1 cellular context compared by ENCODE assay signal in genomic region chr1:155084722-155085503, GRCh38.
TF ChIP-seq lines count a peak whose summit lies in the region.

No MANE protein-coding gene starts in this region.

TF ChIP-seq in HEK293, 187 proteins besides CTCF, POLR2A, EP300 and RAD21 (continued from another document and continues in another):
- TF ChIP-seq REST (tag by site-specific recombination; IDR thresholded peaks at IDR 0.05) (peak; percentile 35), ZNF654 (tag by site-specific recombination; IDR thresholded peaks at IDR 0.05; ENCODE audit: low read depth) (peak; percentile 95), MZF1 (tag by site-specific recombination; IDR thresholded peaks at IDR 0.05; ENCODE audit: borderline replicate concordance) (peak; percentile 47; the same call in 1 of the 2 replicates), ZNF341 (tag by site-specific recombination; IDR thresholded peaks at IDR 0.05; ENCODE audit: low read depth) (peak; percentile 74), ZNF561 (tag by site-specific recombination; IDR thresholded peaks at IDR 0.05; ENCODE audit: borderline replicate concordance) (peak; percentile 52; the same call in 1 of the 2 replicates), KLF10 (tag by site-specific recombination; IDR thresholded peaks at IDR 0.05) (peak; percentile 78), ZBTB20 (tag by site-specific recombination; IDR thresholded peaks at IDR 0.05) (peak; percentile 76), SP2 (tag by site-specific recombination; IDR thresholded peaks at IDR 0.05) (peak; percentile 81), ZNF473 (tag by site-specific recombination; IDR thresholded peaks at IDR 0.05) (no peak), FEZF1 (tag by site-specific recombination; IDR thresholded peaks at IDR 0.05) (peak; percentile 29; the same call in 1 of the 2 replicates), ZNF501 (tag by site-specific recombination; IDR thresholded peaks at IDR 0.05) (peak; percentile 71; the same call in 1 of the 2 replicates), ZFP37 (tag by site-specific recombination; IDR thresholded peaks at IDR 0.05) (0 out of 2 replicates have a peak, but pooled peaks have one; percentile 2), ZNF394 (tag by site-specific recombination; IDR thresholded peaks at IDR 0.05; ENCODE audit: borderline replicate concordance) (peak; percentile 53; the same call in 1 of the 2 replicates), RBAK (tag by site-specific recombination; IDR thresholded peaks at IDR 0.05) (no peak), ZNF664 (tag by site-specific recombination; IDR thresholded peaks at IDR 0.05) (no peak), ZNF366 (tag by site-specific recombination; conservative IDR thresholded peaks at IDR 0.05) (peak; percentile 98), ZFP69B (tag by site-specific recombination; IDR thresholded peaks at IDR 0.05) (peak; percentile 91), ZNF610 (tag by site-specific recombination; IDR thresholded peaks at IDR 0.05; ENCODE audit: borderline replicate concordance) (peak; percentile 90), KLF16 (tag by site-specific recombination; IDR thresholded peaks at IDR 0.05) (peak; percentile 66; the same call in 1 of the 2 replicates), ZNF621 (tag by site-specific recombination; IDR thresholded peaks at IDR 0.05) (no peak), ZNF335 (tag by site-specific recombination; conservative IDR thresholded peaks at IDR 0.05) (no peak), ZNF398 (tag by site-specific recombination; IDR thresholded peaks at IDR 0.05) (0 out of 2 replicates have a peak, but pooled peaks have one; percentile 11), ZNF692 (tag by site-specific recombination; IDR thresholded peaks at IDR 0.05) (peak; percentile 91), ZNF776 (tag by site-specific recombination; IDR thresholded peaks at IDR 0.05; ENCODE audit: borderline replicate concordance) (no peak), ZNF2 (tag by site-specific recombination; IDR thresholded peaks at IDR 0.05) (peak; percentile 95), ZBTB21 (tag by site-specific recombination; IDR thresholded peaks at IDR 0.05) (0 out of 2 replicates have a peak, but pooled peaks have one; percentile 24), ZNF600 (tag by site-specific recombination; IDR thresholded peaks at IDR 0.05) (peak; percentile 96), SP3 (tag by site-specific recombination; IDR thresholded peaks at IDR 0.05) (peak; percentile 82), YY1 (tag by site-specific recombination; IDR thresholded peaks at IDR 0.05) (0 out of 2 replicates have a peak, but pooled peaks have one; percentile 18), ZNF324 (tag by site-specific recombination; IDR thresholded peaks at IDR 0.05) (peak; percentile 94), ZNF558 (tag by site-specific recombination; IDR thresholded peaks at IDR 0.05) (peak; percentile 49; the same call in 1 of the 2 replicates), IKZF3 (tag by site-specific recombination; IDR thresholded peaks at IDR 0.05) (peak; percentile 98), ZSCAN23 (tag by site-specific recombination; IDR thresholded peaks at IDR 0.05) (0 out of 2 replicates have a peak, but pooled peaks have one; percentile 18), ZBTB8A (tag by site-specific recombination; IDR thresholded peaks at IDR 0.05) (peak; percentile 86), ZNF76 (tag by site-specific recombination; IDR thresholded peaks at IDR 0.05; ENCODE audit: borderline replicate concordance, low read depth) (peak; percentile 87; the same call in 1 of the 2 replicates), ZBTB48 (tag by site-specific recombination; IDR thresholded peaks at IDR 0.05) (peak; percentile 90), ZFHX2 (tag by site-specific recombination; conservative IDR thresholded peaks at IDR 0.05) (no peak; the same call in 1 of the 2 replicates), ZSCAN30 (tag by site-specific recombination; IDR thresholded peaks at IDR 0.05) (peak; percentile 94), KLF9 (tag by site-specific recombination; IDR thresholded peaks at IDR 0.05; ENCODE audit: low read depth) (peak; percentile 78), KLF8 (tag by site-specific recombination; IDR thresholded peaks at IDR 0.05) (peak; percentile 95)
- TF ChIP-seq, protein P1, sequence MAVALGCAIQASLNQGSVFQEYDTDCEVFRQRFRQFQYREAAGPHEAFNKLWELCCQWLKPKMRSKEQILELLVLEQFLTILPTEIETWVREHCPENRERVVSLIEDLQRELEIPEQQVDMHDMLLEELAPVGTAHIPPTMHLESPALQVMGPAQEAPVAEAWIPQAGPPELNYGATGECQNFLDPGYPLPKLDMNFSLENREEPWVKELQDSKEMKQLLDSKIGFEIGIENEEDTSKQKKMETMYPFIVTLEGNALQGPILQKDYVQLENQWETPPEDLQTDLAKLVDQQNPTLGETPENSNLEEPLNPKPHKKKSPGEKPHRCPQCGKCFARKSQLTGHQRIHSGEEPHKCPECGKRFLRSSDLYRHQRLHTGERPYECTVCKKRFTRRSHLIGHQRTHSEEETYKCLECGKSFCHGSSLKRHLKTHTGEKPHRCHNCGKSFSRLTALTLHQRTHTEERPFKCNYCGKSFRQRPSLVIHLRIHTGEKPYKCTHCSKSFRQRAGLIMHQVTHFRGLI (tag by site-specific recombination; IDR thresholded peaks at IDR 0.05) = peak; percentile 19; the same call in 1 of the 2 replicates
- TF ChIP-seq, protein P2, sequence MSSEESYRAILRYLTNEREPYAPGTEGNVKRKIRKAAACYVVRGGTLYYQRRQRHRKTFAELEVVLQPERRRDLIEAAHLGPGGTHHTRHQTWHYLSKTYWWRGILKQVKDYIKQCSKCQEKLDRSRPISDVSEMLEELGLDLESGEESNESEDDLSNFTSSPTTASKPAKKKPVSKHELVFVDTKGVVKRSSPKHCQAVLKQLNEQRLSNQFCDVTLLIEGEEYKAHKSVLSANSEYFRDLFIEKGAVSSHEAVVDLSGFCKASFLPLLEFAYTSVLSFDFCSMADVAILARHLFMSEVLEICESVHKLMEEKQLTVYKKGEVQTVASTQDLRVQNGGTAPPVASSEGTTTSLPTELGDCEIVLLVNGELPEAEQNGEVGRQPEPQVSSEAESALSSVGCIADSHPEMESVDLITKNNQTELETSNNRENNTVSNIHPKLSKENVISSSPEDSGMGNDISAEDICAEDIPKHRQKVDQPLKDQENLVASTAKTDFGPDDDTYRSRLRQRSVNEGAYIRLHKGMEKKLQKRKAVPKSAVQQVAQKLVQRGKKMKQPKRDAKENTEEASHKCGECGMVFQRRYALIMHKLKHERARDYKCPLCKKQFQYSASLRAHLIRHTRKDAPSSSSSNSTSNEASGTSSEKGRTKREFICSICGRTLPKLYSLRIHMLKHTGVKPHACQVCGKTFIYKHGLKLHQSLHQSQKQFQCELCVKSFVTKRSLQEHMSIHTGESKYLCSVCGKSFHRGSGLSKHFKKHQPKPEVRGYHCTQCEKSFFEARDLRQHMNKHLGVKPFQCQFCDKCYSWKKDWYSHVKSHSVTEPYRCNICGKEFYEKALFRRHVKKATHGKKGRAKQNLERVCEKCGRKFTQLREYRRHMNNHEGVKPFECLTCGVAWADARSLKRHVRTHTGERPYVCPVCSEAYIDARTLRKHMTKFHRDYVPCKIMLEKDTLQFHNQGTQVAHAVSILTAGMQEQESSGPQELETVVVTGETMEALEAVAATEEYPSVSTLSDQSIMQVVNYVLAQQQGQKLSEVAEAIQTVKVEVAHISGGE (tag by site-specific recombination; conservative IDR thresholded peaks at IDR 0.05; ENCODE audit: low read depth) = peak; percentile 73
- TF ChIP-seq, protein P3, sequence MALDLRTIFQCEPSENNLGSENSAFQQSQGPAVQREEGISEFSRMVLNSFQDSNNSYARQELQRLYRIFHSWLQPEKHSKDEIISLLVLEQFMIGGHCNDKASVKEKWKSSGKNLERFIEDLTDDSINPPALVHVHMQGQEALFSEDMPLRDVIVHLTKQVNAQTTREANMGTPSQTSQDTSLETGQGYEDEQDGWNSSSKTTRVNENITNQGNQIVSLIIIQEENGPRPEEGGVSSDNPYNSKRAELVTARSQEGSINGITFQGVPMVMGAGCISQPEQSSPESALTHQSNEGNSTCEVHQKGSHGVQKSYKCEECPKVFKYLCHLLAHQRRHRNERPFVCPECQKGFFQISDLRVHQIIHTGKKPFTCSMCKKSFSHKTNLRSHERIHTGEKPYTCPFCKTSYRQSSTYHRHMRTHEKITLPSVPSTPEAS (tag by site-specific recombination; IDR thresholded peaks at IDR 0.05) = no peak
- TF ChIP-seq, protein P4, sequence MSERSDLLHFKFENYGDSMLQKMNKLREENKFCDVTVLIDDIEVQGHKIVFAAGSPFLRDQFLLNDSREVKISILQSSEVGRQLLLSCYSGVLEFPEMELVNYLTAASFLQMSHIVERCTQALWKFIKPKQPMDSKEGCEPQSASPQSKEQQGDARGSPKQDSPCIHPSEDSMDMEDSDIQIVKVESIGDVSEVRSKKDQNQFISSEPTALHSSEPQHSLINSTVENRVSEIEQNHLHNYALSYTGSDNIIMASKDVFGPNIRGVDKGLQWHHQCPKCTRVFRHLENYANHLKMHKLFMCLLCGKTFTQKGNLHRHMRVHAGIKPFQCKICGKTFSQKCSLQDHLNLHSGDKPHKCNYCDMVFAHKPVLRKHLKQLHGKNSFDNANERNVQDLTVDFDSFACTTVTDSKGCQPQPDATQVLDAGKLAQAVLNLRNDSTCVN (tag by site-specific recombination; optimal IDR thresholded peaks at IDR 0.05) = peak; percentile 68
- TF ChIP-seq, protein P5, sequence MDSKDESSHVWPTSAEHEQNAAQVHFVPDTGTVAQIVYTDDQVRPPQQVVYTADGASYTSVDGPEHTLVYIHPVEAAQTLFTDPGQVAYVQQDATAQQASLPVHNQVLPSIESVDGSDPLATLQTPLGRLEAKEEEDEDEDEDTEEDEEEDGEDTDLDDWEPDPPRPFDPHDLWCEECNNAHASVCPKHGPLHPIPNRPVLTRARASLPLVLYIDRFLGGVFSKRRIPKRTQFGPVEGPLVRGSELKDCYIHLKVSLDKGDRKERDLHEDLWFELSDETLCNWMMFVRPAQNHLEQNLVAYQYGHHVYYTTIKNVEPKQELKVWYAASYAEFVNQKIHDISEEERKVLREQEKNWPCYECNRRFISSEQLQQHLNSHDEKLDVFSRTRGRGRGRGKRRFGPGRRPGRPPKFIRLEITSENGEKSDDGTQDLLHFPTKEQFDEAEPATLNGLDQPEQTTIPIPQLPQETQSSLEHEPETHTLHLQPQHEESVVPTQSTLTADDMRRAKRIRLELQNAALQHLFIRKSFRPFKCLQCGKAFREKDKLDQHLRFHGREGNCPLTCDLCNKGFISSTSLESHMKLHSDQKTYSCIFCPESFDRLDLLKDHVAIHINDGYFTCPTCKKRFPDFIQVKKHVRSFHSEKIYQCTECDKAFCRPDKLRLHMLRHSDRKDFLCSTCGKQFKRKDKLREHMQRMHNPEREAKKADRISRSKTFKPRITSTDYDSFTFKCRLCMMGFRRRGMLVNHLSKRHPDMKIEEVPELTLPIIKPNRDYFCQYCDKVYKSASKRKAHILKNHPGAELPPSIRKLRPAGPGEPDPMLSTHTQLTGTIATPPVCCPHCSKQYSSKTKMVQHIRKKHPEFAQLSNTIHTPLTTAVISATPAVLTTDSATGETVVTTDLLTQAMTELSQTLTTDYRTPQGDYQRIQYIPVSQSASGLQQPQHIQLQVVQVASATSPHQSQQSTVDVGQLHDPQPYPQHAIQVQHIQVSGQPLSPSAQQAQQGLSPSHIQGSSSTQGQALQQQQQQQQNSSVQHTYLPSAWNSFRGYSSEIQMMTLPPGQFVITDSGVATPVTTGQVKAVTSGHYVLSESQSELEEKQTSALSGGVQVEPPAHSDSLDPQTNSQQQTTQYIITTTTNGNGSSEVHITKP (tag by site-specific recombination; IDR thresholded peaks at IDR 0.05) = peak; percentile 80
